27 cellular contexts compared by ENCODE assay signal in the genomic region with DNA sequence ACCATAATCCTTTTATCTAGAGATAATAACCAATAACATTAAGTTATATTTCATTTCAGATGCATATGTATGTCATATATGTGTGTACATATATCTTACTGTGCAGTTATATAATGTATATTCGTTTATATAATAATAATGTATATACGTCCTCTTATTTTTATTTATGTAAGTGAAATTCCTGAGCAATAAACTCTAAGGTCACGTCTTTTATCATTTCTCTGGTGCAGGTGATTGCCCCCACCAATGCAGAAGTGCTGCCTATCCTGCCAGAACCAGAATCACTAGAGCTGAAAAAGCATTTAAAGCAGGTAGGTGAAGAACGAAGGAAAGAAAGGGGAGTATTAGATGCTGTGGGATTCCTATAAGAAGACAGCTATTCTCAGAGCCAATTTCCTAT.
"Had no signal": no experiment of that assay in that cellular context is flagged by ENCODE, and none has a peak within 500 bp of the region (broad histone marks: within the 10 kb centered on the region; RNA-seq: fewer than 3 reads in every experiment).

No MANE protein-coding gene starts in this region.

- H2AFZ ChIP-seq: hepatocyte had no signal

- H3K27me3 ChIP-seq: colonic mucosa, dorsolateral prefrontal cortex, esophagus muscularis mucosa, esophagus squamous epithelium, foreskin keratinocyte, gastroesophageal sphincter, heart left ventricle, heart right ventricle, hepatocyte had no signal

- H3K4me1 ChIP-seq: colonic mucosa, esophagus squamous epithelium, foreskin keratinocyte had no signal

- H3K4me2 ChIP-seq: hepatocyte had no signal

- ATAC-seq: effector memory CD8-positive, alpha-beta T cell; esophagus mucosa; foreskin keratinocyte; gastroesophageal sphincter; heart left ventricle; heart right ventricle had no signal

- H3K9me3 ChIP-seq: colonic mucosa, esophagus muscularis mucosa, esophagus squamous epithelium, gastroesophageal sphincter, heart left ventricle, heart right ventricle had no signal

- H3K4me3 ChIP-seq: colonic mucosa, coronary artery, dorsolateral prefrontal cortex, esophagus muscularis mucosa, esophagus squamous epithelium, gastroesophageal sphincter, heart left ventricle, heart right ventricle, hepatocyte had no signal

- H3K27ac ChIP-seq: colonic mucosa, coronary artery, epithelial cell of prostate, esophagus squamous epithelium, foreskin keratinocyte, hepatocyte had no signal

- FAIRE-seq: colon, endometrium, endothelial cell of umbilical vein, frontal cortex had no signal

- DNase-seq: colonic mucosa; cortex of kidney; dermis blood vessel endothelial cell; dorsolateral prefrontal cortex; effector CD4-positive, alpha-beta T cell; effector CD8-positive, alpha-beta T cell; effector memory CD4-positive, alpha-beta T cell; effector memory CD8-positive, alpha-beta T cell; endodermal cell; esophagus squamous epithelium; foreskin fibroblast; foreskin keratinocyte; foreskin melanocyte; glutamatergic neuron; head of caudate nucleus; heart left ventricle; heart right ventricle had no signal
